ENCODE assay signal across 19 cellular contexts in genomic region chr1:203507836-203508235, GRCh38. TPM values are rescaled to one million over a fixed set of nuclear protein-coding genes. Genes with fewer than 3 reads are reported as not detected.
DNase-seq lines count a peak whose midpoint lies in the region; ATAC-seq and TF ChIP-seq lines count a peak whose summit lies in the region.
"Had no signal": no experiment of that assay in that cellular context is flagged by ENCODE, and none has a peak within 500 bp of the region (broad histone marks: within the 10 kb centered on the region; RNA-seq: fewer than 3 reads in every experiment).

No MANE protein-coding gene starts in this region.

- H3F3A ChIP-seq in neural cell (ENCODE audit: insufficient read depth, low read length, poor library complexity, severe bottlenecking) = no peaks in the 10 kb centered on the region

- H3K9me2 ChIP-seq in neural cell (ENCODE audit: insufficient read depth, low read length) = no peaks in the 10 kb centered on the region

- DNase-seq in SJCRH30 (no peak), esophagus muscularis mucosa (ENCODE audit: extremely low spot score) (no peak), thyroid gland (no peak), hippocampal formation (lab: John Stamatoyannopoulos, UW) (no peak)
- no peak for DNase-seq in stimulated activated CD4-positive, alpha-beta T cell treated with anti-CD3 and anti-CD28 coated beads, Interleukin-2, amount 100 ng/mL, for 48 hours
- DNase-seq: activated CD4-positive, alpha-beta T cell treated with anti-CD3 and anti-CD28 coated beads, Interleukin-2, amount 50 U/mL, for 4 hours; activated gamma-delta T cell; CD4-positive, alpha-beta memory T cell; DMS53; KBM-7; NCI-H2171; T-helper 17 cell had no signal

- H2AFZ ChIP-seq in neural cell (ENCODE audit: low read depth, low read length) = no peak overlapping the region

- H3K36me3 ChIP-seq in SJCRH30 = no peaks in the 10 kb centered on the region
- no peaks in the 10 kb centered on the region for H3K36me3 ChIP-seq in esophagus muscularis mucosa
- no peaks in the 10 kb centered on the region for H3K36me3 ChIP-seq in neural cell (ENCODE audit: insufficient read depth, low read length)
- no peaks in the 10 kb centered on the region for H3K36me3 ChIP-seq in thyroid gland
- H3K36me3 ChIP-seq: neural progenitor cell, SJSA1 had no signal

- TF ChIP-seq POLR2A in esophagus muscularis mucosa (IDR thresholded peaks at IDR 0.05; ENCODE audit: low read depth) (no peak), thyroid gland (IDR thresholded peaks at IDR 0.05) (no peak)

- H3K4me3 ChIP-seq in SJCRH30 = no peak overlapping the region
- H3K4me3 ChIP-seq in esophagus muscularis mucosa = no peak overlapping the region
- H3K4me3 ChIP-seq in neural cell (ENCODE audit: low read length) = peak overlapping the region; percentile 17
- no peak overlapping the region for H3K4me3 ChIP-seq in thyroid gland (replicated peaks in 1 of 3)
- H3K4me3 ChIP-seq: neural progenitor cell, SJSA1 had no signal

- no peak for TF ChIP-seq CTCF in esophagus muscularis mucosa (IDR thresholded peaks at IDR 0.05)
- TF ChIP-seq CTCF in neural cell (IDR thresholded peaks at IDR 0.05; ENCODE audit: poor library complexity, severe bottlenecking) = no peak
- no peak for TF ChIP-seq CTCF in thyroid gland (IDR thresholded peaks at IDR 0.05)

- H3K27me3 ChIP-seq in SJCRH30 = no peaks in the 10 kb centered on the region
- H3K27me3 ChIP-seq in esophagus muscularis mucosa = no peaks in the 10 kb centered on the region
- no peaks in the 10 kb centered on the region for H3K27me3 ChIP-seq in neural cell (ENCODE audit: insufficient read depth, low read depth, low read length)
- no peaks in the 10 kb centered on the region for H3K27me3 ChIP-seq in thyroid gland
- H3K27me3 ChIP-seq: neural progenitor cell, SJSA1 had no signal

- H3K4me1 ChIP-seq in SJCRH30 (peaks cover 50% of the 10 kb centered on the region), esophagus muscularis mucosa (peaks cover 54 to 72% (median 62%) of the 10 kb centered on the region in 4 donors), thyroid gland (peaks cover 5 to 21% of the 10 kb centered on the region in 2 donors)

- H3K9ac ChIP-seq in neural cell (ENCODE audit: low read length) = peak overlapping the region; percentile 34
- H3K9ac ChIP-seq: neural progenitor cell had no signal

- H3K27ac ChIP-seq in SJCRH30 = peak overlapping the region; percentile 92
- H3K27ac ChIP-seq in esophagus muscularis mucosa (replicated peaks in 1 of 4) = peak overlapping the region; percentile 79 to 88 (median 86)
- H3K27ac ChIP-seq in neural cell (ENCODE audit: low read length) = peak overlapping the region; percentile 59
- peak overlapping the region in 2 of 3 donors; percentile 52 to 77 for H3K27ac ChIP-seq in thyroid gland
- H3K27ac ChIP-seq: epithelial cell of prostate, neural progenitor cell, SJSA1, VCaP had no signal

- TF ChIP-seq RAD21 in neural cell (conservative IDR thresholded peaks at IDR 0.05) = no peak

- H3K9me3 ChIP-seq in SJCRH30 (replicated peaks) (no peaks in the 10 kb centered on the region), esophagus muscularis mucosa (no peaks in the 10 kb centered on the region), neural cell (ENCODE audit: low read length) (no peaks in the 10 kb centered on the region), thyroid gland (no peaks in the 10 kb centered on the region)
- H3K9me3 ChIP-seq: SJSA1 had no signal

- intact Hi-C loops in esophagus muscularis mucosa (cut with DNase I) (loop anchor here (5.0 kb wide), 1 partner anchor 119 kb away; the partner anchor contains the start of gene ATP2B4), thyroid gland (cut with DNase I) (loop anchor here (10.0 kb wide), 1 partner anchor 117 kb away; the partner anchor contains the start of gene ATP2B4)

- H3K4me2 ChIP-seq in neural cell (ENCODE audit: low read length) = no peak overlapping the region

- H4K20me1 ChIP-seq in neural cell (ENCODE audit: insufficient read depth) = no peaks in the 10 kb centered on the region

- TF ChIP-seq EP300 in esophagus muscularis mucosa (IDR thresholded peaks at IDR 0.05) (no peak), neural cell (conservative IDR thresholded peaks at IDR 0.05; ENCODE audit: poor library complexity, severe bottlenecking) (no peak)

- no peak for ATAC-seq in GM19023 (IDR thresholded peaks at IDR 0.05; ENCODE audit: unreplicated experiment)
- ATAC-seq: T-helper 17 cell had no signal

- H3K79me2 ChIP-seq in neural cell (replicated peaks; ENCODE audit: insufficient read depth, low read length) = no peaks in the 10 kb centered on the region

TF ChIP-seq in neural cell, 6 proteins besides CTCF, POLR2A, EP300 and RAD21:
- peak; percentile 100 for TF ChIP-seq REST (IDR thresholded peaks at IDR 0.05; ENCODE audit: borderline replicate concordance)
- no peak for TF ChIP-seq SMC3 (conservative IDR thresholded peaks at IDR 0.05; ENCODE audit: poor library complexity)

RNA-seq across cellular contexts. Expression of gene OPTC, which starts 13.9 kb away (rescaled TPM):
- not detected in 2 replicates for total RNA-seq in SJCRH30 (2014; rRNA removed; shearing (Covaris generic))
- not detected for total RNA-seq in esophagus muscularis mucosa
- polyA plus RNA-seq in neural cell = not detected in 2 replicates
- polyA minus RNA-seq in neural cell = not detected in 2 replicates
- not detected for total RNA-seq in thyroid gland
- total RNA-seq: CD4-positive, alpha-beta memory T cell; frontal cortex; SJSA1; T-helper 17 cell had no signal
- polyA plus RNA-seq: CD4-positive, alpha-beta memory T cell had no signal

RNA-seq across cellular contexts. Expression of gene PRELP, which starts 32.2 kb away (rescaled TPM):
- total RNA-seq in SJCRH30 (2014; rRNA removed; shearing (Covaris generic)) = not detected in 2 replicates
- total RNA-seq in esophagus muscularis mucosa (100 to 1,000 TPM; 100 to 186 (median 165) TPM), thyroid gland (10 to 100 TPM; 17.5 to 86.1 (median 35.4) TPM)
- polyA plus RNA-seq in neural cell = not detected in 2 replicates
- not detected in 2 replicates for polyA minus RNA-seq in neural cell
- total RNA-seq: CD4-positive, alpha-beta memory T cell; SJSA1; T-helper 17 cell had no signal
- polyA plus RNA-seq: CD4-positive, alpha-beta memory T cell had no signal

Comparison
In these comparisons a context has a peak if more than half of its experiments do, and no peak if none do; other contexts are left out.
1. RNA of gene PRELP, which starts 32.2 kb away (total RNA-seq): 100 to 186 TPM in esophagus muscularis mucosa and 17.5 to 86.1 TPM in thyroid gland; not detected in SJCRH30; every median in the first group is over 10 times any median in the second.
2. Peak in every context shown above with its lines, with median percentiles within 50 percentile points of each other: H3K27ac ChIP-seq.